In genomic region chr2:70995227-70995729, GRCh38 we compare ENCODE assay signal across 8 cellular contexts. TPM values are rescaled to one million over a fixed set of nuclear protein-coding genes. Genes with fewer than 3 reads are reported as not detected.
A peak's percentile ranks its signal among the peaks of the same experiment; 100 is the strongest.
DNase-seq lines count a peak whose midpoint lies in the region; ATAC-seq and TF ChIP-seq lines count a peak whose summit lies in the region.

No MANE protein-coding gene starts in this region.

- H2BK5ac ChIP-seq in mesendoderm (ENCODE audit: low read length): no peak overlapping the region

- H3K27me3 Mint-ChIP-seq in activated B cell treated with CpG ODN at 0.5 μM for 24 hours: no peaks in the 10 kb centered on the region

- H3K36me3 Mint-ChIP-seq in activated B cell treated with CpG ODN at 0.5 μM for 24 hours (ENCODE audit: low read depth): peaks cover 27% of the 10 kb centered on the region

- H3K27ac ChIP-seq in mesendoderm (ENCODE audit: low read depth, low read length) (no peak overlapping the region), substantia nigra (ENCODE audit: low read depth, low read length, poor library complexity, severe bottlenecking) (peak overlapping the region; percentile 63)

- H3K9me3 Mint-ChIP-seq in activated B cell treated with CpG ODN at 0.5 μM for 24 hours: no peaks in the 10 kb centered on the region

- DNase-seq in activated CD4-positive, CD25-positive, alpha-beta regulatory T cell (lab: John Stamatoyannopoulos, UW): no peak
- DNase-seq in NCI-H1417 (lab: John Stamatoyannopoulos, UW): peak; percentile 31 to 85 (median 72)
- DNase-seq in activated B cell treated with CpG ODN at 0.5 μM for 24 hours: no peak
- DNase-seq in effector CD8-positive, alpha-beta T cell (lab: John Stamatoyannopoulos, UW): peak; percentile 42
- peak; percentile 74 for DNase-seq in mesendoderm
- peak in 2 of 49 donors; percentile 9 to 45 for DNase-seq in substantia nigra (lab: John Stamatoyannopoulos, UW)

- peak; percentile 19 to 23 for ATAC-seq in activated CD4-positive, CD25-positive, alpha-beta regulatory T cell treated with anti-CD3 and anti-CD28 coated beads, Interleukin-2, amount 50 U/mL, for 24 hours
- peak; percentile 41 for ATAC-seq in HG02610 (IDR thresholded peaks at IDR 0.05; ENCODE audit: unreplicated experiment)
- peak; percentile 29 for ATAC-seq in activated B cell treated with CpG ODN at 0.5 μM for 24 hours (ENCODE audit: low read depth)

- no peak overlapping the region for H3K23ac ChIP-seq in mesendoderm (ENCODE audit: low read length)

- no peak for TF ChIP-seq CTCF in activated B cell treated with CpG ODN at 0.5 μM for 24 hours (IDR thresholded peaks at IDR 0.05)

- H3K4me1 Mint-ChIP-seq in activated B cell treated with CpG ODN at 0.5 μM for 24 hours: peaks cover 33% of the 10 kb centered on the region

- peak overlapping the region; percentile 89 for H3K4me3 Mint-ChIP-seq in activated B cell treated with CpG ODN at 0.5 μM for 24 hours

- peak overlapping the region; percentile 63 for H3K9ac ChIP-seq in mesendoderm (ENCODE audit: low read length)

- H4K8ac ChIP-seq in mesendoderm (ENCODE audit: low read depth, low read length): no peak overlapping the region

- H3K4me1 ChIP-seq in mesendoderm (ENCODE audit: control insufficient read depth, low read depth, low read length): peaks cover 6% of the 10 kb centered on the region

- WGBS in mesendoderm (ENCODE audit: extremely low coverage, insufficient coverage, low lambda C conversion rate): no CpG with 5 or more reads among the region's 18 CpGs

- H3K18ac ChIP-seq in mesendoderm (ENCODE audit: low read length): no peak overlapping the region

- no peak overlapping the region for H3K4ac ChIP-seq in mesendoderm (ENCODE audit: low read depth, low read length)

- no peak overlapping the region for H4K5ac ChIP-seq in mesendoderm (ENCODE audit: low read length)

- CTCF ChIA-PET in activated B cell treated with CpG ODN at 0.5 μM for 24 hours (lab: Charles Lee): no interaction called here

- H3K4me3 ChIP-seq in mesendoderm (ENCODE audit: low read length): peak overlapping the region; percentile 36

- H3K36me3 ChIP-seq in mesendoderm (ENCODE audit: control insufficient read depth, insufficient read depth, low read length): no peaks in the 10 kb centered on the region

- H3K27me3 ChIP-seq in mesendoderm (ENCODE audit: insufficient read depth, low read length, poor library complexity): no peaks in the 10 kb centered on the region

- no peak overlapping the region for H2BK15ac ChIP-seq in mesendoderm (replicated peaks; ENCODE audit: low read depth)

- peak overlapping the region; percentile 63 for H3K4me2 ChIP-seq in mesendoderm (ENCODE audit: low read length)

- POLR2A ChIA-PET in activated B cell treated with CpG ODN at 0.5 μM for 24 hours (lab: Charles Lee): interaction anchor here (1.3 kb wide), 1 partner anchor 17 kb away, joined by 4 read pairs; the partner anchor contains the start of gene ANKRD53

- H2BK120ac ChIP-seq in mesendoderm (ENCODE audit: low read depth, low read length): no peak overlapping the region

- H3K79me2 ChIP-seq in mesendoderm (ENCODE audit: control insufficient read depth, insufficient read depth, low read length): peaks cover 10% of the 10 kb centered on the region

- peaks cover 12% of the 10 kb centered on the region for H3K79me1 ChIP-seq in mesendoderm (ENCODE audit: low read length)

- H3K27ac Mint-ChIP-seq in activated B cell treated with CpG ODN at 0.5 μM for 24 hours: peak overlapping the region; percentile 78

- peak overlapping the region; percentile 73 for H3K56ac ChIP-seq in mesendoderm (ENCODE audit: low read length)

- no peak overlapping the region for H2AK5ac ChIP-seq in mesendoderm (ENCODE audit: low read length)

- intact Hi-C loops in activated B cell treated with CpG ODN at 0.5 μM for 24 hours (cut with micrococcal nuclease): loop anchor here (1.0 to 10.0 kb wide), 5 partner anchors 10 to 1080 kb away; partner anchors contain the start of genes MXD1 and NAGK

RNA-seq across cellular contexts. Expression of gene TEX261, which starts 0.6 kb away (rescaled TPM):
- 46.8 and 54.1 TPM in 2 replicates for total RNA-seq in activated B cell treated with CpG ODN at 0.5 μM for 24 hours
- polyA plus RNA-seq in mesendoderm (2013, experiment 1 of 2): 28.9 TPM
- polyA plus RNA-seq in mesendoderm (2013, experiment 2 of 2): 31.3 TPM

RNA-seq across cellular contexts. Expression of gene ANKRD53, which starts 16.8 kb away (rescaled TPM):
- total RNA-seq in activated B cell treated with CpG ODN at 0.5 μM for 24 hours: 0.71 and 2.5 TPM in 2 replicates
- 0.72 TPM for polyA plus RNA-seq in mesendoderm (2013, experiment 1 of 2)
- polyA plus RNA-seq in mesendoderm (2013, experiment 2 of 2): 0.53 TPM

RNA-seq across cellular contexts. Expression of gene ATP6V1B1, which starts 59.6 kb away (rescaled TPM):
- not detected in 2 replicates for total RNA-seq in activated B cell treated with CpG ODN at 0.5 μM for 24 hours
- polyA plus RNA-seq in mesendoderm (2013, experiment 1 of 2): not detected
- polyA plus RNA-seq in mesendoderm (2013, experiment 2 of 2): not detected

Comparison
In these comparisons a context has a peak if more than half of its experiments do, and no peak if none do; other contexts are left out.
1. DNase-seq: peak in NCI-H1417 (3 of 3), effector CD8-positive, alpha-beta T cell (single experiment) and mesendoderm (single experiment); none in activated CD4-positive, CD25-positive, alpha-beta regulatory T cell (0 of 4) and activated B cell treated with CpG ODN at 0.5 μM for 24 hours (single experiment).
2. Peak in every context shown above with its lines, with median percentiles within 50 percentile points of each other: ATAC-seq.